In the genomic region with DNA sequence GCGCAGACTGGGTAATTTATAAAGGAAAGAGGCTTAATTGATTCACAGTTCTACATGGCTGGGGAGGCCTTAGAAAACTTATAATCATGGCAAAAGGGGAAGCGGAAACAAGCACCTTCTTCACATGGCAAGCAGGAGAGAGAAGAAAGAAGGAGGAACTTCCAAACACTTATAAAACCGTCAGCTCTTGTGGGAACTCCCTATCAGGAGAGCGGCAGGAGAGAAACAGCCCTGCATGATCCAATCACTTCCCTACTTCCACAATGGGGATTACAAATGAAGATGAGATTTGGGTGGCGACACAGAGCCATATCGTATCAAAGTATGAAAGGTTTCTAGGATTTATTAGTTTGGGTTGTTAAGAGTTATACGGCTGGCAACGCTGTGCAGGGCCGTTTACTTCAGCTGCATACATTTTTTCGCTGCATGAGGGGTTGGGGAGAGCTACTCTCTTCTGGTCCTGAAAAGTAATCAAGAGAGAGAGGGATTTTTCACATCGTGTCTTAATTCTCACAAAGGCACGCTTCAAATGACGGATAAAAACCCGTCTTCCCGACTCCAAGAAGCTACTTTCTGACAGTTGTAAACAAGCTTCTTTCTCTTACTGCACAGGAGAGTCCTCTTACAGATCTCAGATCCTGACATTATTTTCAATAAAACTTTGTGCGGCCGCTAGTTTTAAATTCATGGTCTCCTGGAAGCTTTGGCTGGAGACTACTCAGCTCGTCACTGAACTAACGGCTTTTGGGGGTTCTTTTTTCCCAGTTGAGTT, we compare ENCODE assay signal across 1 cellular context.
TF ChIP-seq lines count a peak whose summit lies in the region.

No MANE protein-coding gene starts in this region.

TF ChIP-seq in H1, 55 proteins besides CTCF, POLR2A, EP300 and RAD21:
- TF ChIP-seq SIX5 (IDR thresholded peaks at IDR 0.05; ENCODE audit: low read depth, low read length): no peak
- TF ChIP-seq TEAD4 (IDR thresholded peaks at IDR 0.05; ENCODE audit: low read depth, low read length): no peak
- TF ChIP-seq CBX5 (IDR thresholded peaks at IDR 0.05; ENCODE audit: low read depth, low read length): no peak
- no peak for TF ChIP-seq BRCA1 (IDR thresholded peaks at IDR 0.05; ENCODE audit: low read depth, low read length)
- TF ChIP-seq TAF7 (optimal IDR thresholded peaks at IDR 0.05; ENCODE audit: borderline replicate concordance, low read depth, low read length): no peak
- TF ChIP-seq NRF1 (IDR thresholded peaks at IDR 0.05; ENCODE audit: low read depth, low read length): no peak
- TF ChIP-seq RXRA (IDR thresholded peaks at IDR 0.05; ENCODE audit: insufficient read depth, low read depth, low read length): no peak
